Comparison of ENCODE assay signal across 18 cellular contexts in the genomic region with DNA sequence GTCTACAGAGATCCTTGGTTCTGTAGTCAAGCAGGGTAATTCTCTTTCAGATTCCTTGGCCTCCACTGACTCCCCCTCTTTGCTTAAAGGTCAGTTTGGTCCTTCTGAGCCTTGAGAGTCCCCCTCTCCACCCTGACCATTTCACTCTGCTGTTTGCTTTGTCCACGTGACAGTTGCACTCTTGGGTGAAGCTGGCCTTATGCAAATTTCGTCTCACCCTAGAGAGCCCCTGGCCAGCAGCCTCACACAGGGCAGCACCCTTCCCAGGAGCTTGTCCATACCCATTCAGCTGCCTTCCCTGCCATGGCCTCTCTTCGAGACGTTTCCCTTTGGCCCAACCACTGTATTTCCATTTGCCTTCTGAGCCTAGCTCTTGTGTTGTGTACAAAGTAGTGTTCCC.
DNase-seq lines count a peak whose midpoint lies in the region; ATAC-seq and TF ChIP-seq lines count a peak whose summit lies in the region.
"Had no signal": no experiment of that assay in that cellular context is flagged by ENCODE, and none has a peak within 500 bp of the region (broad histone marks: within the 10 kb centered on the region; RNA-seq: fewer than 3 reads in every experiment).

No MANE protein-coding gene starts in this region.

- no peak overlapping the region for H2BK120ac ChIP-seq in neuronal stem cell (ENCODE audit: low read depth, low read length)

- no peaks in the 10 kb centered on the region for H3K79me2 ChIP-seq in DOHH2 (ENCODE audit: control insufficient read depth, low read length)
- no peaks in the 10 kb centered on the region for H3K79me2 ChIP-seq in GM23338 (replicated peaks; ENCODE audit: insufficient read depth)
- H3K79me2 ChIP-seq in neural progenitor cell (ENCODE audit: low read depth): no peaks in the 10 kb centered on the region

- H3K27ac Mint-ChIP-seq in GM23338 (peak overlapping the region; percentile 87), neural progenitor cell (no peak overlapping the region)
- H3K27ac Mint-ChIP-seq: activated CD8-positive, alpha-beta T cell treated with anti-CD3 and anti-CD28 coated beads for 36 hours had no signal

- H2AFZ ChIP-seq in GM23338: no peak overlapping the region
- peak overlapping the region; percentile 72 for H2AFZ ChIP-seq in neural progenitor cell (replicated peaks)
- no peak overlapping the region for H2AFZ ChIP-seq in neuronal stem cell (ENCODE audit: low read length)

- H3K4me3 Mint-ChIP-seq in GM23338: no peak overlapping the region
- no peak overlapping the region for H3K4me3 Mint-ChIP-seq in neural progenitor cell
- H3K4me3 Mint-ChIP-seq: activated CD8-positive, alpha-beta T cell treated with anti-CD3 and anti-CD28 coated beads for 36 hours; CD14-positive monocyte had no signal

- no peak overlapping the region for H3K4me3 ChIP-seq in DOHH2 (ENCODE audit: low read length)
- no peak overlapping the region for H3K4me3 ChIP-seq in GM23338
- no peak overlapping the region for H3K4me3 ChIP-seq in body of pancreas
- H3K4me3 ChIP-seq in neural progenitor cell: no peak overlapping the region
- H3K4me3 ChIP-seq in lower leg skin (ENCODE audit: low read depth, poor library complexity, severe bottlenecking): no peak overlapping the region
- H3K4me3 ChIP-seq in neuronal stem cell (ENCODE audit: low read length in 2 of 2): no peak overlapping the region
- H3K4me3 ChIP-seq: cardiac muscle cell, Peyer's patch had no signal

- no peaks in the 10 kb centered on the region for H3K36me3 ChIP-seq in DOHH2 (ENCODE audit: control insufficient read depth, low read length)
- H3K36me3 ChIP-seq in GM23338 (ENCODE audit: insufficient read depth): no peaks in the 10 kb centered on the region
- no peaks in the 10 kb centered on the region for H3K36me3 ChIP-seq in body of pancreas (replicated peaks in 1 of 2; ENCODE audit: insufficient read depth in 1 of 2, low read depth in 2 of 2)
- no peaks in the 10 kb centered on the region for H3K36me3 ChIP-seq in neural progenitor cell
- H3K36me3 ChIP-seq in neuronal stem cell (replicated peaks in 1 of 2; ENCODE audit: control insufficient read depth in 2 of 2, insufficient read depth in 2 of 2, low read length in 2 of 2): peaks cover 0 to 81% of the 10 kb centered on the region in 2 donors
- H3K36me3 ChIP-seq: cardiac muscle cell, SJCRH30 had no signal

- no peak overlapping the region for H3K9ac ChIP-seq in neural progenitor cell
- H3K9ac ChIP-seq in neuronal stem cell (ENCODE audit: low read depth, low read length, poor library complexity): no peak overlapping the region

- H3K9me2 ChIP-seq in DOHH2 (replicated peaks; ENCODE audit: control insufficient read depth, low read length) (no peaks in the 10 kb centered on the region), GM23338 (ENCODE audit: insufficient read depth) (0 out of 2 replicates have a peak, but pooled peaks cover 4% of the 10 kb centered on the region)

- TF ChIP-seq CTCF in DOHH2 (IDR thresholded peaks at IDR 0.05; ENCODE audit: low read depth, low read length, poor library complexity, severe bottlenecking) (no peak), GM23338 (conservative IDR thresholded peaks at IDR 0.05; ENCODE audit: low read depth in 2 of 2) (no peak), body of pancreas (IDR thresholded peaks at IDR 0.05) (no peak), neural progenitor cell (IDR thresholded peaks at IDR 0.05) (no peak), lower leg skin (IDR thresholded peaks at IDR 0.05) (no peak)

- no peaks in the 10 kb centered on the region for H3K9me3 ChIP-seq in DOHH2 (ENCODE audit: control insufficient read depth, insufficient read depth, low read length)
- H3K9me3 ChIP-seq in body of pancreas: no peaks in the 10 kb centered on the region
- no peaks in the 10 kb centered on the region for H3K9me3 ChIP-seq in neural progenitor cell (ENCODE audit: low read depth)
- H3K9me3 ChIP-seq in neuronal stem cell (replicated peaks in 1 of 2; ENCODE audit: control insufficient read depth in 2 of 2, insufficient read depth in 1 of 2, low read depth in 1 of 2, low read length in 2 of 2): no peaks in the 10 kb centered on the region
- H3K9me3 ChIP-seq: Peyer's patch, SJCRH30 had no signal

- H2BK12ac ChIP-seq in neuronal stem cell (ENCODE audit: low read length): no peak overlapping the region

- peaks cover 84% of the 10 kb centered on the region for H3K4me1 ChIP-seq in DOHH2 (ENCODE audit: control insufficient read depth, low read length)
- H3K4me1 ChIP-seq in GM23338 (ENCODE audit: insufficient read depth): peaks cover 44% of the 10 kb centered on the region
- peaks cover 10% of the 10 kb centered on the region for H3K4me1 ChIP-seq in body of pancreas
- no peaks in the 10 kb centered on the region for H3K4me1 ChIP-seq in neural progenitor cell
- peaks cover 0 to 3% of the 10 kb centered on the region in 2 donors for H3K4me1 ChIP-seq in neuronal stem cell (ENCODE audit: control insufficient read depth in 2 of 2, insufficient read depth in 1 of 2, low read depth in 1 of 2, low read length in 2 of 2)
- H3K4me1 ChIP-seq: Peyer's patch had no signal

- H3K4me2 ChIP-seq in DOHH2 (ENCODE audit: low read length): peak overlapping the region; percentile 40
- H3K4me2 ChIP-seq in GM23338: no peak overlapping the region
- no peak overlapping the region for H3K4me2 ChIP-seq in neural progenitor cell
- no peak overlapping the region for H3K4me2 ChIP-seq in neuronal stem cell (ENCODE audit: insufficient read depth, low read length, poor library complexity, severe bottlenecking)

- H4K91ac ChIP-seq in neuronal stem cell (ENCODE audit: low read depth, low read length, poor library complexity): no peak overlapping the region

- H3K4me1 Mint-ChIP-seq in GM23338 (peaks cover 74% of the 10 kb centered on the region), neural progenitor cell (no peaks in the 10 kb centered on the region)

- H3K27me3 ChIP-seq in DOHH2 (ENCODE audit: control insufficient read depth, low read length): no peaks in the 10 kb centered on the region
- H3K27me3 ChIP-seq in GM23338 (ENCODE audit: insufficient read depth): no peaks in the 10 kb centered on the region
- no peaks in the 10 kb centered on the region for H3K27me3 ChIP-seq in body of pancreas
- no peaks in the 10 kb centered on the region for H3K27me3 ChIP-seq in neural progenitor cell
- H3K27me3 ChIP-seq in neuronal stem cell (ENCODE audit: control insufficient read depth in 3 of 3, insufficient read depth in 3 of 3, low read depth in 1 of 3, low read length in 3 of 3): no peaks in the 10 kb centered on the region
- H3K27me3 ChIP-seq: cardiac muscle cell, Peyer's patch had no signal

- DNase-seq in GM23338 (ENCODE audit: low spot score) (no peak), body of pancreas (no peak), neural progenitor cell (ENCODE audit: low spot score) (no peak), lower leg skin (ENCODE audit: low spot score in 2 of 2) (no peak), neuronal stem cell (ENCODE audit: low spot score) (no peak)
- DNase-seq: activated naive CD4-positive, alpha-beta T cell treated with Interleukin-2 at 50 U/mL for 16 hours; activated T-cell treated with anti-CD3 and anti-CD28 coated beads for 4 hours; cortex of kidney; kidney; NCI-H1417 treated with DMSO at 0.1 percent for 48 hours had no signal

- H3K36me3 Mint-ChIP-seq in GM23338 (ENCODE audit: low read depth): no peaks in the 10 kb centered on the region
- peaks cover 6% of the 10 kb centered on the region for H3K36me3 Mint-ChIP-seq in neural progenitor cell

- H3K9me3 Mint-ChIP-seq in GM23338 (no peaks in the 10 kb centered on the region), neural progenitor cell (no peaks in the 10 kb centered on the region)
- H3K9me3 Mint-ChIP-seq: activated CD8-positive, alpha-beta T cell treated with anti-CD3 and anti-CD28 coated beads for 36 hours had no signal

- no peak overlapping the region for H4K8ac ChIP-seq in neuronal stem cell (ENCODE audit: low read depth, low read length)

- H3K27ac ChIP-seq in DOHH2 (ENCODE audit: low read depth, low read length) (no peak overlapping the region), GM23338 (ENCODE audit: low read depth) (no peak overlapping the region), body of pancreas (peak overlapping the region; percentile 16 to 46 (median 34)), neural progenitor cell (no peak overlapping the region), neuronal stem cell (replicated peaks; ENCODE audit: low read length) (no peak overlapping the region)
- H3K27ac ChIP-seq: cardiac muscle cell, Peyer's patch, SJCRH30 had no signal

- H2BK15ac ChIP-seq in neuronal stem cell (ENCODE audit: low read length): no peak overlapping the region

- no peak overlapping the region for H3K18ac ChIP-seq in neuronal stem cell (ENCODE audit: low read length)

- no peak for TF ChIP-seq POLR2A in body of pancreas (IDR thresholded peaks at IDR 0.05)
- TF ChIP-seq POLR2A in lower leg skin (IDR thresholded peaks at IDR 0.05): no peak

- intact Hi-C loops in body of pancreas (cut with DNase I): no loop called here
- intact Hi-C loops in lower leg skin (cut with DNase I; ENCODE audit: low total_unique reads): no loop called here

- no peak overlapping the region for H2BK5ac ChIP-seq in neuronal stem cell (ENCODE audit: low read length)

- peaks cover 12% of the 10 kb centered on the region for H3K27me3 Mint-ChIP-seq in GM23338 (ENCODE audit: insufficient read depth, low read depth, poor library complexity)
- H3K27me3 Mint-ChIP-seq in neural progenitor cell (ENCODE audit: insufficient read depth, low read depth): peaks cover 2% of the 10 kb centered on the region

- H4K20me1 ChIP-seq in DOHH2 (ENCODE audit: control insufficient read depth, insufficient read depth, low read depth, low read length): no peaks in the 10 kb centered on the region
- no peaks in the 10 kb centered on the region for H4K20me1 ChIP-seq in GM23338 (replicated peaks; ENCODE audit: insufficient read depth)
- H4K20me1 ChIP-seq in neural progenitor cell (ENCODE audit: low read depth): no peaks in the 10 kb centered on the region

- no peaks in the 10 kb centered on the region for H3K79me1 ChIP-seq in neuronal stem cell (ENCODE audit: low read depth, low read length)

- H3F3A ChIP-seq in DOHH2 (ENCODE audit: control insufficient read depth, insufficient read depth): peaks cover 3% of the 10 kb centered on the region; the same call in 1 of the 2 replicates
- H3F3A ChIP-seq in GM23338 (replicated peaks; ENCODE audit: low read depth): 0 out of 2 replicates have a peak, but pooled peaks cover 2% of the 10 kb centered on the region
- H3F3A ChIP-seq in neural progenitor cell (ENCODE audit: low read depth): no peaks in the 10 kb centered on the region

- H2AK5ac ChIP-seq in neuronal stem cell (ENCODE audit: low read depth, low read length): no peak overlapping the region

- H3K14ac ChIP-seq in neuronal stem cell (ENCODE audit: low read length): no peak overlapping the region

- WGBS in body of pancreas, 2 donors: 55% methylated on average over 4 of the region's 4 CpGs
- 86 to 89% methylated on average over 4 of the region's 4 CpGs for WGBS in lower leg skin, 2 donors
- WGBS in neuronal stem cell (ENCODE audit: extremely low coverage in 2 of 2, insufficient read length in 2 of 2, insufficient replicate concordance in 1 of 2), 2 donors: no CpG with 5 or more reads among the region's 4 CpGs

- no peak overlapping the region for H3K4ac ChIP-seq in neuronal stem cell (ENCODE audit: low read length)

- no peak overlapping the region for H3K23ac ChIP-seq in neuronal stem cell (ENCODE audit: low read depth, low read length, poor library complexity)

- ATAC-seq in GM23338 (peak; percentile 6; the same call in 1 of the 3 replicates), body of pancreas (no peak), GM21360 (IDR thresholded peaks at IDR 0.05; ENCODE audit: unreplicated experiment) (no peak)
- ATAC-seq: activated CD4-positive, CD25-positive, alpha-beta regulatory T cell treated with anti-CD3 and anti-CD28 coated beads, Interleukin-2, amount 50 U/mL, for 24 hours had no signal

Comparison
In these comparisons a context has a peak if more than half of its experiments do, and no peak if none do; other contexts are left out.
1. H3K27ac ChIP-seq: peak in body of pancreas (4 of 4); none in DOHH2 (single experiment), GM23338 (single experiment), neural progenitor cell (single experiment) and neuronal stem cell (single experiment).